14 cellular contexts compared by ENCODE assay signal in genomic region chr1:177561436-177561835, GRCh38.
"Had no signal": no experiment of that assay in that cellular context is flagged by ENCODE, and none has a peak within 500 bp of the region (broad histone marks: within the 10 kb centered on the region; RNA-seq: fewer than 3 reads in every experiment).

No MANE protein-coding gene starts in this region.

- H3K4me3 ChIP-seq: psoas muscle, right lobe of liver, suprapubic skin had no signal

- H3K36me3 ChIP-seq: right lobe of liver, suprapubic skin had no signal

- ATAC-seq: activated naive CD4-positive, alpha-beta T cell treated with anti-CD3 and anti-CD28 coated beads, Interleukin-2, amount 50 U/mL, for 72 hours; psoas muscle; right lobe of liver had no signal

- H3K4me1 ChIP-seq: psoas muscle, suprapubic skin had no signal

- H3K27me3 ChIP-seq: right lobe of liver, suprapubic skin had no signal

- H3K27ac ChIP-seq: epithelial cell of prostate, psoas muscle, right lobe of liver, suprapubic skin had no signal

- DNase-seq: activated B cell treated with CpG ODN at 0.5 μM for 24 hours; activated CD4-positive, alpha-beta T cell treated with anti-CD3 and anti-CD28 coated beads, Interleukin-2, amount 10 ng/mL, durations not matched to agents 7 days and 5 days; activated T-cell treated with anti-CD3 and anti-CD28 coated beads for 4 hours; amygdala; cortex of kidney; effector memory CD4-positive, alpha-beta T cell; kidney glomerular epithelial cell; psoas muscle; right lobe of liver; stimulated activated CD4-positive, alpha-beta T cell treated with anti-CD3 and anti-CD28 coated beads, Interleukin-2, amount 100 ng/mL, for 24 hours; stimulated activated naive CD4-positive, alpha-beta T cell treated with Interleukin-2 at 50 U/mL for 16 hours had no signal
